In genomic region chr17:6856054-6856453, GRCh38 we compare ENCODE assay signal across 34 cellular contexts. TPM values are rescaled to one million over a fixed set of nuclear protein-coding genes. Genes with fewer than 3 reads are reported as not detected.
"Had no signal": no experiment of that assay in that cellular context is flagged by ENCODE, and none has a peak within 500 bp of the region (broad histone marks: within the 10 kb centered on the region; RNA-seq: fewer than 3 reads in every experiment).

No MANE protein-coding gene starts in this region.

- H3K4me1 ChIP-seq: foreskin keratinocyte, neural progenitor cell, sigmoid colon, testis, vagina had no signal

- FAIRE-seq: TTC549 had no signal

- H3K4me2 ChIP-seq: neural progenitor cell, smooth muscle cell had no signal

- H3K4me3 Mint-ChIP-seq: activated T-cell treated with anti-CD3 and anti-CD28 coated beads, Interleukin-2, amount 50 U/mL, for 24 hours; activated T-helper 17 cell treated with anti-CD3 and anti-CD28 coated beads, Interleukin-2, amount 50 U/mL, for 72 hours; brain; mesothelial cell of epicardium; neural progenitor cell; stimulated activated naive B cell treated with anti-CD40 and anti-IgM and Interleukin-4, amounts not matched to agents 10 μg/mL and 1 μg/mL and 100 μg/mL, for 72 hours; type B pancreatic cell had no signal

- ATAC-seq: activated naive CD4-positive, alpha-beta T cell treated with anti-CD3 and anti-CD28 coated beads, Interleukin-2, amount 50 U/mL, for 72 hours; activated T-helper 17 cell treated with anti-CD3 and anti-CD28 coated beads, Interleukin-2, amount 50 U/mL, for 72 hours; foreskin keratinocyte; left lung; naive thymus-derived CD8-positive, alpha-beta T cell; stimulated activated naive B cell treated with anti-CD40 and anti-IgM and Interleukin-4, amounts not matched to agents 10 μg/mL and 1 μg/mL and 100 μg/mL, for 72 hours had no signal

- H3K9ac ChIP-seq: neural progenitor cell had no signal

- DNase-seq: activated CD4-positive, alpha-beta T cell treated with anti-CD3 and anti-CD28 coated beads for 1 hour; activated CD4-positive, alpha-beta T cell treated with anti-CD3 and anti-CD28 coated beads, Interleukin-2, amount 50 U/mL, for 4 hours; activated CD8-positive, alpha-beta memory T cell treated with anti-CD3 and anti-CD28 coated beads for 24 hours; activated CD8-positive, alpha-beta memory T cell treated with anti-CD3 and anti-CD28 coated beads, Interleukin-2, amount 50 U/mL, for 4 hours; activated T-cell treated with anti-CD3 and anti-CD28 coated beads, Interleukin-2, amount 50 U/mL, for 24 hours; aorta; caudate nucleus; dermis blood vessel endothelial cell; effector CD8-positive, alpha-beta T cell; erythroblast; foreskin keratinocyte; immature natural killer cell; kidney glomerular epithelial cell; left lung; naive thymus-derived CD8-positive, alpha-beta T cell; posterior cingulate gyrus; sigmoid colon; stimulated activated CD4-positive, alpha-beta T cell treated with anti-CD3 and anti-CD28 coated beads, Interleukin-15, amount 100 ng/mL, for 24 hours; stimulated activated naive B cell treated with anti-CD40 and anti-IgM and Interleukin-4, amounts not matched to agents 10 μg/mL and 1 μg/mL and 100 μg/mL, for 72 hours; testis; WERI-Rb-1 had no signal

- H3K27ac Mint-ChIP-seq: activated naive CD4-positive, alpha-beta T cell treated with anti-CD3 and anti-CD28 coated beads, Interleukin-2, amount 50 U/mL, for 72 hours; activated T-cell treated with anti-CD3 and anti-CD28 coated beads, Interleukin-2, amount 50 U/mL, for 24 hours; activated T-helper 17 cell treated with anti-CD3 and anti-CD28 coated beads, Interleukin-2, amount 50 U/mL, for 72 hours; brain; mesothelial cell of epicardium; naive thymus-derived CD8-positive, alpha-beta T cell; neural progenitor cell; stimulated activated naive B cell treated with anti-CD40 and anti-IgM and Interleukin-4, amounts not matched to agents 10 μg/mL and 1 μg/mL and 100 μg/mL, for 72 hours; type B pancreatic cell had no signal

- H3K27ac ChIP-seq: foreskin keratinocyte, left lung, neural progenitor cell, sigmoid colon, testis, vagina, WERI-Rb-1 had no signal

- H3K36me3 ChIP-seq: left lung, neural progenitor cell, sigmoid colon, vagina, WERI-Rb-1 had no signal

- H3K36me3 Mint-ChIP-seq: brain, immature natural killer cell, neural progenitor cell, type B pancreatic cell had no signal

- H3K9me3 ChIP-seq: left lung, sigmoid colon, testis, vagina had no signal

- H3K4me3 ChIP-seq: left lung, lung, neural progenitor cell, sigmoid colon, smooth muscle cell, testis, vagina had no signal

- H3K4me1 Mint-ChIP-seq: activated T-helper 17 cell treated with anti-CD3 and anti-CD28 coated beads, Interleukin-2, amount 50 U/mL, for 72 hours had no signal

- H3K9me3 Mint-ChIP-seq: activated T-cell treated with anti-CD3 and anti-CD28 coated beads, Interleukin-2, amount 50 U/mL, for 24 hours; activated T-helper 17 cell treated with anti-CD3 and anti-CD28 coated beads, Interleukin-2, amount 50 U/mL, for 72 hours; immature natural killer cell; naive thymus-derived CD8-positive, alpha-beta T cell; type B pancreatic cell had no signal

- H2AFZ ChIP-seq: neural progenitor cell had no signal

- H3K27me3 ChIP-seq: foreskin keratinocyte, neural progenitor cell, testis, vagina had no signal

RNA-seq across cellular contexts. Expression of gene TEKT1, which starts 24.5 kb away (rescaled TPM):
- total RNA-seq: activated naive CD4-positive, alpha-beta T cell treated with anti-CD3 and anti-CD28 coated beads, Interleukin-2, amount 50 U/mL, for 72 hours; activated T-helper 17 cell treated with anti-CD3 and anti-CD28 coated beads, Interleukin-2, amount 50 U/mL, for 72 hours; aorta; dermis blood vessel endothelial cell; foreskin keratinocyte; glomerular endothelial cell; mesothelial cell of epicardium; naive thymus-derived CD8-positive, alpha-beta T cell; omental fat pad; sigmoid colon; smooth muscle cell; vagina had no signal
- polyA plus RNA-seq: adipose tissue; aorta; foreskin keratinocyte; immature natural killer cell; naive thymus-derived CD8-positive, alpha-beta T cell; sigmoid colon; smooth muscle cell had no signal
